8 cellular contexts compared by ENCODE assay signal in genomic region chr2:69386789-69387734, GRCh38. TPM values are rescaled to one million over a fixed set of nuclear protein-coding genes. Genes with fewer than 3 reads are reported as not detected.
A peak's percentile ranks its signal among the peaks of the same experiment; 100 is the strongest.
DNase-seq lines count a peak whose midpoint lies in the region; ATAC-seq and TF ChIP-seq lines count a peak whose summit lies in the region.

TSS of gene GFPT1 (minus strand) at chr2:69387227. CDS start at chr2:69387071, 156 bp downstream.

- H2AFZ ChIP-seq in PC-3 (ENCODE audit: low read length) = peak within 1 kb of the TSS; percentile 84

- POLR2A ChIA-PET in PC-3 (lab: Charles Lee; ENCODE audit: unreplicated experiment) = no interaction called here

- H3K36me3 ChIP-seq in PC-3 (ENCODE audit: low read depth, low read length) = 0 out of 2 replicates have a peak, but pooled peaks cover 3% of the 10 kb centered on the region
- H3K36me3 ChIP-seq in mucosa of rectum (ENCODE audit: control insufficient read depth in 2 of 2, insufficient read depth in 2 of 2, low read length in 2 of 2) = no peaks in the 10 kb centered on the region

- no peaks in the 10 kb centered on the region for H3K9me3 ChIP-seq in PC-3 (ENCODE audit: low read length)
- no peaks in the 10 kb centered on the region for H3K9me3 ChIP-seq in mucosa of rectum (ENCODE audit: control insufficient read depth in 2 of 2, low read length in 2 of 2)

- DNase-seq in DMS 273 treated with DMSO at 0.1 percent for 48 hours (lab: John Stamatoyannopoulos, UW) = peak; percentile 75
- DNase-seq in PC-3 = peak; percentile 96
- DNase-seq in activated T-cell treated with anti-CD3 and anti-CD28 coated beads for 48 hours (ENCODE audit: low read depth) = peak; percentile 96
- peak; percentile 49 for DNase-seq in epithelial cell of prostate (ENCODE audit: low read depth, low spot score)
- peak; percentile 72 to 80 for DNase-seq in stimulated activated CD8-positive, alpha-beta memory T cell treated with anti-CD3 and anti-CD28 coated beads, Interleukin-4, amount 100 ng/mL, for 4 hours (ENCODE audit: low read depth in 2 of 2, low spot score in 1 of 2)

- CTCF ChIA-PET in PC-3 (lab: Charles Lee) = no interaction called here

- H3K79me2 ChIP-seq in PC-3 (ENCODE audit: low read length) = peaks cover 49% of the 10 kb centered on the region

- peak within 1 kb of the TSS; percentile 90 for H3K4me2 ChIP-seq in PC-3 (ENCODE audit: low read length)

- intact Hi-C loops in PC-3 (cut with micrococcal nuclease) = loop anchor here (2.0 to 10.0 kb wide), 2 partner anchors 50 to 98 kb away; partner anchors contain the start of gene NFU1

- no peaks in the 10 kb centered on the region for H3K27me3 ChIP-seq in PC-3 (ENCODE audit: low read length)
- H3K27me3 ChIP-seq in mucosa of rectum (ENCODE audit: control insufficient read depth in 2 of 2, insufficient read depth in 2 of 2, low read length in 2 of 2) = no peaks in the 10 kb centered on the region

- TF ChIP-seq RAD21 in Ishikawa (IDR thresholded peaks at IDR 0.05; ENCODE audit: low read depth) = no peak

- peak within 1 kb of the TSS; percentile 89 for H3K4me3 ChIP-seq in PC-3 (ENCODE audit: low read length)
- peak within 1 kb of the TSS; percentile 78 to 90 for H3K4me3 ChIP-seq in mucosa of rectum (ENCODE audit: low read length in 2 of 2)

- BruUV-seq in PC-3 (replicated peaks; lab: Mats Ljungman, UMichigan) = no TSS peak

- H3K9ac ChIP-seq in PC-3 (ENCODE audit: low read length) (peak within 1 kb of the TSS; percentile 71), mucosa of rectum (ENCODE audit: low read depth in 1 of 2, low read length in 2 of 2) (peak within 1 kb of the TSS; percentile 88 to 93)

- TF ChIP-seq CTCF in PC-3 (conservative IDR thresholded peaks at IDR 0.05; ENCODE audit: low read depth, low read length) = no peak

- no peaks in the 10 kb centered on the region for H4K20me1 ChIP-seq in PC-3 (ENCODE audit: low read length)

- H3K9me2 ChIP-seq in PC-3 (replicated peaks; ENCODE audit: low read length) = no peaks in the 10 kb centered on the region

- no peaks in the 10 kb centered on the region for H3F3A ChIP-seq in PC-3 (ENCODE audit: low read length, unreplicated experiment)

- TF ChIP-seq EP300 in Ishikawa (IDR thresholded peaks at IDR 0.05; ENCODE audit: borderline replicate concordance) = no peak

- peak; percentile 75 for ATAC-seq in GM21576 (IDR thresholded peaks at IDR 0.05; ENCODE audit: unreplicated experiment)
- ATAC-seq in PC-3 = peak; percentile 96

- H3K4me1 ChIP-seq in PC-3 (ENCODE audit: insufficient read depth, low read length) = peaks cover 25% of the 10 kb centered on the region
- H3K4me1 ChIP-seq in mucosa of rectum (ENCODE audit: control insufficient read depth in 2 of 2, insufficient read depth in 2 of 2, low read length in 2 of 2) = peaks cover 16 to 36% of the 10 kb centered on the region in 2 donors

- H3K27ac ChIP-seq in PC-3 (ENCODE audit: low read length) (peak within 1 kb of the TSS; percentile 30), epithelial cell of prostate (peak within 1 kb of the TSS; percentile 83), mucosa of rectum (ENCODE audit: low read depth in 2 of 2, low read length in 2 of 2) (peak within 1 kb of the TSS; percentile 95 to 96)

TF ChIP-seq in Ishikawa, 13 proteins besides CTCF, POLR2A, EP300 and RAD21:
- TF ChIP-seq EGR1 (IDR thresholded peaks at IDR 0.05) (peak; percentile 57), FOXM1 (IDR thresholded peaks at IDR 0.05; ENCODE audit: borderline replicate concordance, low read depth) (no peak), YY1 (IDR thresholded peaks at IDR 0.05; ENCODE audit: low read depth) (no peak), TAF1 (IDR thresholded peaks at IDR 0.05; ENCODE audit: low read depth) (peak; percentile 74), NFIC (IDR thresholded peaks at IDR 0.05) (no peak), ZBTB7A (IDR thresholded peaks at IDR 0.05; ENCODE audit: low read depth) (peak; percentile 82), TEAD4 (IDR thresholded peaks at IDR 0.05) (no peak), REST (IDR thresholded peaks at IDR 0.05; ENCODE audit: low read depth) (no peak)
- TF ChIP-seq, protein P1, sequence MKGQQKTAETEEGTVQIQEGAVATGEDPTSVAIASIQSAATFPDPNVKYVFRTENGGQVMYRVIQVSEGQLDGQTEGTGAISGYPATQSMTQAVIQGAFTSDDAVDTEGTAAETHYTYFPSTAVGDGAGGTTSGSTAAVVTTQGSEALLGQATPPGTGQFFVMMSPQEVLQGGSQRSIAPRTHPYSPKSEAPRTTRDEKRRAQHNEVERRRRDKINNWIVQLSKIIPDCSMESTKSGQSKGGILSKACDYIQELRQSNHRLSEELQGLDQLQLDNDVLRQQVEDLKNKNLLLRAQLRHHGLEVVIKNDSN (IDR thresholded peaks at IDR 0.05) = peak; percentile 2; the same call in 1 of the 2 replicates
- TF ChIP-seq, protein P2, sequence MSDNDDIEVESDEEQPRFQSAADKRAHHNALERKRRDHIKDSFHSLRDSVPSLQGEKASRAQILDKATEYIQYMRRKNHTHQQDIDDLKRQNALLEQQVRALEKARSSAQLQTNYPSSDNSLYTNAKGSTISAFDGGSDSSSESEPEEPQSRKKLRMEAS (IDR thresholded peaks at IDR 0.05) = peak; percentile 91
TF ChIP-seq in Ishikawa: peak in this region for 5.

RNA-seq across cellular contexts. Expression of gene GFPT1, which starts in this region (rescaled TPM):
- total RNA-seq in PC-3 (2014; rRNA removed) = 18.4 and 20.7 TPM in 2 replicates

Comparison
In these comparisons a context has a peak if more than half of its experiments do, and no peak if none do; other contexts are left out.
1. Peak in every context shown above with its lines: DNase-seq, ATAC-seq, H3K4me3 ChIP-seq and H3K27ac ChIP-seq.
2. H3K27ac ChIP-seq: peak in every context shown above with its lines; median percentile 96 in mucosa of rectum; 83 in epithelial cell of prostate; 30 in PC-3.